In genomic region chr10:48773580-48773979, GRCh38 we compare ENCODE assay signal across 17 cellular contexts.
DNase-seq lines count a peak whose midpoint lies in the region; ATAC-seq and TF ChIP-seq lines count a peak whose summit lies in the region.
"Had no signal": no experiment of that assay in that cellular context is flagged by ENCODE, and none has a peak within 500 bp of the region (broad histone marks: within the 10 kb centered on the region; RNA-seq: fewer than 3 reads in every experiment).

No MANE protein-coding gene starts in this region.

- H2AK5ac ChIP-seq in mesendoderm (ENCODE audit: low read length) = no peak overlapping the region

- no peaks in the 10 kb centered on the region for H3K9me3 ChIP-seq in BLaER1
- H3K9me3 ChIP-seq: MG63 had no signal

- no peak overlapping the region for H2BK120ac ChIP-seq in mesendoderm (ENCODE audit: low read depth, low read length)

- H3K79me2 ChIP-seq in mesendoderm (ENCODE audit: control insufficient read depth, insufficient read depth, low read length) = no peaks in the 10 kb centered on the region

- ATAC-seq in GM18907 (IDR thresholded peaks at IDR 0.05; ENCODE audit: unreplicated experiment) (peak; percentile 60), HG03432 (IDR thresholded peaks at IDR 0.05; ENCODE audit: unreplicated experiment) (peak; percentile 49), GM21423 (IDR thresholded peaks at IDR 0.05; ENCODE audit: unreplicated experiment) (no peak)
- ATAC-seq: Right ventricle myocardium inferior had no signal

- H3K27ac ChIP-seq in BLaER1 = 0 out of 2 replicates have a peak overlapping the region, but pooled peaks have one; percentile 7
- no peak overlapping the region for H3K27ac ChIP-seq in coronary artery
- H3K27ac ChIP-seq in mesendoderm (ENCODE audit: low read depth, low read length) = no peak overlapping the region

- no CpG with 5 or more reads among the region's 4 CpGs for WGBS in mesendoderm (ENCODE audit: extremely low coverage, insufficient coverage, low lambda C conversion rate)

- no peak overlapping the region for H4K5ac ChIP-seq in mesendoderm (ENCODE audit: low read length)

- H3K18ac ChIP-seq in mesendoderm (ENCODE audit: low read length) = no peak overlapping the region

- no peak overlapping the region for H2BK15ac ChIP-seq in mesendoderm (replicated peaks; ENCODE audit: low read depth)

- peak; percentile 40 for DNase-seq in coronary artery (ENCODE audit: low spot score)
- no peak for DNase-seq in stimulated activated CD4-positive, alpha-beta T cell treated with anti-CD3 and anti-CD28 coated beads, Interleukin-4, amount 100 ng/mL, for 1 hour
- no peak for DNase-seq in mesendoderm
- no peak for DNase-seq in kidney glomerular epithelial cell (lab: John Stamatoyannopoulos, UW)
- DNase-seq: CD8-positive, alpha-beta memory T cell; DMS79; GOT3; IMR-90; Kasumi-1; MG63; NCI-H1092 treated with DMSO at 0.1 percent for 48 hours; NCI-H1694 had no signal

- peak overlapping the region; percentile 61 for H3K4me2 ChIP-seq in BLaER1
- no peak overlapping the region for H3K4me2 ChIP-seq in mesendoderm (ENCODE audit: low read length)

- H4K8ac ChIP-seq in mesendoderm (ENCODE audit: low read depth, low read length) = no peak overlapping the region

- no peak for TF ChIP-seq CTCF in coronary artery (IDR thresholded peaks at IDR 0.05)

- no peaks in the 10 kb centered on the region for H4K20me1 ChIP-seq in BLaER1

- no peak overlapping the region for H3K56ac ChIP-seq in mesendoderm (ENCODE audit: low read length)

- no peak overlapping the region for H3K4ac ChIP-seq in mesendoderm (ENCODE audit: low read depth, low read length)

- H2BK5ac ChIP-seq in mesendoderm (ENCODE audit: low read length) = no peak overlapping the region

- no peaks in the 10 kb centered on the region for H3K79me1 ChIP-seq in mesendoderm (ENCODE audit: low read length)

- no peak overlapping the region for H3K23ac ChIP-seq in mesendoderm (ENCODE audit: low read length)

- H3K36me3 ChIP-seq in BLaER1 (peaks cover 21% of the 10 kb centered on the region; the same call in 1 of the 2 replicates), mesendoderm (ENCODE audit: control insufficient read depth, insufficient read depth, low read length) (no peaks in the 10 kb centered on the region)
- H3K36me3 ChIP-seq: MG63 had no signal

- H3K9ac ChIP-seq in BLaER1 (no peak overlapping the region), mesendoderm (ENCODE audit: low read length) (no peak overlapping the region)

- H3K4me1 ChIP-seq in BLaER1 (peaks cover 15% of the 10 kb centered on the region), mesendoderm (ENCODE audit: control insufficient read depth, low read depth, low read length) (no peaks in the 10 kb centered on the region)

- H3K4me3 ChIP-seq in BLaER1 (no peak overlapping the region), coronary artery (no peak overlapping the region), mesendoderm (ENCODE audit: low read length) (no peak overlapping the region)
- H3K4me3 ChIP-seq: MG63 had no signal

- H3K27me3 ChIP-seq in BLaER1 (no peaks in the 10 kb centered on the region), mesendoderm (ENCODE audit: insufficient read depth, low read length, poor library complexity) (no peaks in the 10 kb centered on the region)
- H3K27me3 ChIP-seq: MG63 had no signal
